21 cellular contexts compared by ENCODE assay signal in genomic region chr16:57413733-57414132, GRCh38. TPM values are rescaled to one million over a fixed set of nuclear protein-coding genes. Genes with fewer than 3 reads are reported as not detected.
DNase-seq lines count a peak whose midpoint lies in the region; ATAC-seq, FAIRE-seq and TF ChIP-seq lines count a peak whose summit lies in the region.
"Had no signal": no experiment of that assay in that cellular context is flagged by ENCODE, and none has a peak within 500 bp of the region (broad histone marks: within the 10 kb centered on the region; RNA-seq: fewer than 3 reads in every experiment).

No MANE protein-coding gene starts in this region.

- POLR2A ChIA-PET in GM12878 (lab: Charles Lee), result interaction anchor here (0.5 to 1.9 kb wide), 8 partner anchors 12 to 109 kb away, joined by 3 to 13 read pairs (median 6); no protein-coding TSS in a partner anchor
- POLR2A ChIA-PET in CD4-positive, alpha-beta T cell (lab: Charles Lee), result interaction anchor here (1.2 kb wide), 1 partner anchor 49 kb away, joined by 3 read pairs; the partner anchor contains the start of gene POLR2C

- no peaks in the 10 kb centered on the region for H3K9me3 ChIP-seq in GM12878 (replicated peaks; ENCODE audit: control insufficient read depth, insufficient read depth, low read length)
- no peaks in the 10 kb centered on the region for H3K9me3 ChIP-seq in CD4-positive, alpha-beta T cell (ENCODE audit: control insufficient read depth, low read length)
- H3K9me3 ChIP-seq: Caco-2, HAP-1 had no signal

- intact Hi-C loops in natural killer cell (cut with micrococcal nuclease) (no loop called here), GM12878 (cut with micrococcal nuclease; ENCODE audit: unreplicated experiment) (loop anchor here (2.0 kb wide), 1 partner anchor 25 kb away; no protein-coding TSS in a partner anchor)
- intact Hi-C loops in CD4-positive, alpha-beta T cell (cut with DNase I, micrococcal nuclease), result loop anchor here in 1 of 2 experiments (10.0 kb wide), 1 partner anchor 329 kb away; no protein-coding TSS in a partner anchor

- no peak overlapping the region for H3K27ac ChIP-seq in GM12878 (ENCODE audit: control insufficient read depth, insufficient read depth)
- H3K27ac ChIP-seq in CD4-positive, alpha-beta T cell (ENCODE audit: low read depth, low read length), result no peak overlapping the region
- H3K27ac ChIP-seq: HL-60, SK-N-MC had no signal

- H3K4me1 ChIP-seq in GM12878 (ENCODE audit: control insufficient read depth, insufficient read depth, low read length), result peaks cover 51% of the 10 kb centered on the region

- ATAC-seq in natural killer cell, result no peak
- ATAC-seq in natural killer cell treated with Interleukin-12 subunit alpha and Interleukin-12 subunit beta and Interleukin-15 and Interleukin-18, amount 100 ng/mL, for 72 hours, result no peak
- peak; percentile 11 for ATAC-seq in HG03066 (IDR thresholded peaks at IDR 0.05; ENCODE audit: low read depth, unreplicated experiment)
- no peak for ATAC-seq in GM12878
- no peak for ATAC-seq in CD4-positive, alpha-beta T cell (ENCODE audit: poor library complexity)
- ATAC-seq in GM21360 (IDR thresholded peaks at IDR 0.05; ENCODE audit: unreplicated experiment), result no peak
- ATAC-seq: K562, Panc1, Right ventricle myocardium inferior had no signal

- H4K20me1 ChIP-seq in GM12878 (ENCODE audit: control insufficient read depth, insufficient read depth), result no peaks in the 10 kb centered on the region

- no peaks in the 10 kb centered on the region for H3K27me3 ChIP-seq in GM12878 (replicated peaks in 1 of 2; ENCODE audit: control insufficient read depth in 2 of 2, insufficient read depth in 2 of 2, low read length in 1 of 2)
- H3K27me3 ChIP-seq in CD4-positive, alpha-beta T cell (ENCODE audit: control insufficient read depth, insufficient read depth, low read length), result no peaks in the 10 kb centered on the region

- H3K9me3 Mint-ChIP-seq in natural killer cell, result no peaks in the 10 kb centered on the region
- H3K9me3 Mint-ChIP-seq in natural killer cell treated with Interleukin-12 subunit alpha and Interleukin-12 subunit beta and Interleukin-15 and Interleukin-18, amount 100 ng/mL, for 72 hours, result no peaks in the 10 kb centered on the region
- H3K9me3 Mint-ChIP-seq in CD4-positive, alpha-beta T cell, result no peaks in the 10 kb centered on the region
- H3K9me3 Mint-ChIP-seq: CD14-positive monocyte had no signal

- peak overlapping the region; percentile 65 for H3K4me2 ChIP-seq in GM12878 (ENCODE audit: control insufficient read depth, insufficient read depth)

- peaks cover 14 to 28% of the 10 kb centered on the region in 2 donors for H3K4me1 Mint-ChIP-seq in natural killer cell
- peaks cover 19 to 20% of the 10 kb centered on the region in 2 donors for H3K4me1 Mint-ChIP-seq in natural killer cell treated with Interleukin-12 subunit alpha and Interleukin-12 subunit beta and Interleukin-15 and Interleukin-18, amount 100 ng/mL, for 72 hours (ENCODE audit: low read depth in 2 of 2)
- H3K4me1 Mint-ChIP-seq in CD4-positive, alpha-beta T cell (ENCODE audit: low read depth), result peaks cover 11% of the 10 kb centered on the region

- H3K27me3 Mint-ChIP-seq in natural killer cell (ENCODE audit: low read depth in 2 of 2), result peaks cover 0 to 7% of the 10 kb centered on the region in 2 donors
- peaks cover 4 to 6% of the 10 kb centered on the region in 2 donors for H3K27me3 Mint-ChIP-seq in natural killer cell treated with Interleukin-12 subunit alpha and Interleukin-12 subunit beta and Interleukin-15 and Interleukin-18, amount 100 ng/mL, for 72 hours
- H3K27me3 Mint-ChIP-seq in CD4-positive, alpha-beta T cell, result no peaks in the 10 kb centered on the region

- DNase-seq in natural killer cell (no peak), GM12878 (ENCODE audit: low read depth, low spot score) (no peak), kidney tubule cell (ENCODE audit: low spot score) (no peak), anterior cingulate cortex (lab: John Stamatoyannopoulos, UW) (no peak)
- no peak for DNase-seq in natural killer cell treated with Interleukin-12 subunit alpha and Interleukin-12 subunit beta and Interleukin-15 and Interleukin-18, amount 100 ng/mL, for 72 hours (ENCODE audit: low spot score)
- DNase-seq in CD4-positive, alpha-beta T cell, result no peak
- DNase-seq: 8988T, Caco-2, NCI-H1092 treated with DMSO at 0.1 percent for 48 hours, NCI-H1694, NCI-H69 had no signal

- no peak overlapping the region for H2AFZ ChIP-seq in GM12878 (ENCODE audit: control insufficient read depth, low read depth, low read length)

- H3K36me3 Mint-ChIP-seq in natural killer cell, result no peaks in the 10 kb centered on the region
- no peaks in the 10 kb centered on the region for H3K36me3 Mint-ChIP-seq in natural killer cell treated with Interleukin-12 subunit alpha and Interleukin-12 subunit beta and Interleukin-15 and Interleukin-18, amount 100 ng/mL, for 72 hours
- H3K36me3 Mint-ChIP-seq in CD4-positive, alpha-beta T cell (ENCODE audit: low read depth), result no peaks in the 10 kb centered on the region
- H3K36me3 Mint-ChIP-seq: CD14-positive monocyte had no signal

- H3K79me2 ChIP-seq in GM12878 (ENCODE audit: control insufficient read depth, insufficient read depth, low read length), result no peaks in the 10 kb centered on the region

- BruUV-seq in GM12878 (replicated peaks; lab: Mats Ljungman, UMichigan), result no TSS peak

- in situ Hi-C loops in GM12878 (cut with MboI), result no loop called here

- no peak overlapping the region for H3K9ac ChIP-seq in GM12878 (ENCODE audit: control insufficient read depth, insufficient read depth, low read length)

- WGBS in GM12878 (ENCODE audit: insufficient coverage, insufficient replicate concordance, low lambda C conversion rate, missing lambda C conversion rate), result 2% methylated on average over 7 of the region's 7 CpGs

- no peak for TF ChIP-seq EP300 in GM12878 (IDR thresholded peaks at IDR 0.05; ENCODE audit: borderline replicate concordance in 1 of 2, control insufficient read depth in 1 of 2, low read depth in 2 of 2, low read length in 2 of 2)

- no peak for FAIRE-seq in GM12878 (lab: Jason Lieb, UNC)
- FAIRE-seq: K562 had no signal

- SMC1A ChIA-PET in GM12878 (lab: Charles Lee; ENCODE audit: uncharacterized antibody, unreplicated experiment), result interaction anchor here (1.0 to 4.5 kb wide), 11 partner anchors 9 to 111 kb away, joined by 3 to 93 read pairs (median 4); partner anchors contain the start of gene CCL17

- peak overlapping the region; percentile 42 to 46 for H3K27ac Mint-ChIP-seq in natural killer cell
- H3K27ac Mint-ChIP-seq in natural killer cell treated with Interleukin-12 subunit alpha and Interleukin-12 subunit beta and Interleukin-15 and Interleukin-18, amount 100 ng/mL, for 72 hours, result no peak overlapping the region
- H3K27ac Mint-ChIP-seq in CD4-positive, alpha-beta T cell, result no peak overlapping the region

- no peaks in the 10 kb centered on the region for H3K36me3 ChIP-seq in GM12878 (ENCODE audit: control insufficient read depth in 2 of 2, insufficient read depth in 2 of 2, low read length in 1 of 2)
- H3K36me3 ChIP-seq: HAP-1 had no signal

- no peak overlapping the region for H3K4me3 ChIP-seq in GM12878
- H3K4me3 ChIP-seq: HAP-1, K562, SK-N-MC had no signal

- no peak for TF ChIP-seq CTCF in natural killer cell (IDR thresholded peaks at IDR 0.05)
- TF ChIP-seq CTCF in GM12878 (IDR thresholded peaks at IDR 0.05 in 2 of 3, conservative IDR thresholded peaks at IDR 0.05 in 1 of 3; ENCODE audit: control insufficient read depth in 2 of 3, extremely low read depth in 1 of 3, insufficient read depth in 1 of 3, low read depth in 3 of 3, low read length in 3 of 3), result no peak
- TF ChIP-seq CTCF in CD4-positive, alpha-beta T cell (IDR thresholded peaks at IDR 0.05), result no peak

- CTCF ChIA-PET in GM12878 (lab: Yijun Ruan, JAX), result interaction anchor here (0.8 to 14.6 kb wide), 10 partner anchors 8 to 112 kb away, joined by 3 to 632 read pairs (median 4); no protein-coding TSS in a partner anchor
- CTCF ChIA-PET in CD4-positive, alpha-beta T cell (lab: Charles Lee), result interaction anchor here (0.6 kb wide), 1 partner anchor 532 kb away, joined by 3 read pairs; no protein-coding TSS in a partner anchor

- TF ChIP-seq POLR2A in GM12878 (IDR thresholded peaks at IDR 0.05; ENCODE audit: low read depth, low read length), result no peak

- TF ChIP-seq RAD21 in GM12878 (IDR thresholded peaks at IDR 0.05; ENCODE audit: insufficient read depth, low read depth, low read length), result no peak

- no peak overlapping the region for H3K4me3 Mint-ChIP-seq in natural killer cell
- H3K4me3 Mint-ChIP-seq in natural killer cell treated with Interleukin-12 subunit alpha and Interleukin-12 subunit beta and Interleukin-15 and Interleukin-18, amount 100 ng/mL, for 72 hours, result no peak overlapping the region
- H3K4me3 Mint-ChIP-seq in CD4-positive, alpha-beta T cell, result no peak overlapping the region
- H3K4me3 Mint-ChIP-seq: CD14-positive monocyte had no signal

- RAD21 ChIA-PET in GM12878 (lab: Charles Lee; ENCODE audit: unreplicated experiment), result interaction anchor here (0.7 to 6.9 kb wide), 18 partner anchors 9 to 188 kb away, joined by 3 to 87 read pairs (median 5); partner anchors contain the start of genes CCL17 and CX3CL1

RNA-seq across cellular contexts. Expression of gene CCL17, which starts 9.2 kb away (rescaled TPM):
- total RNA-seq in natural killer cell, result not detected
- total RNA-seq in natural killer cell treated with Interleukin-12 subunit alpha and Interleukin-12 subunit beta and Interleukin-15 and Interleukin-18, amount 100 ng/mL, for 72 hours, result 1 to 10 TPM in 1 of 2 donors, not detected in 1; 5.6 TPM
- not detected in 2 replicates for total RNA-seq in GM12878 (2013; cell fraction: nucleolus; rRNA removed)
- 66.1 and 72.0 TPM in 2 replicates for total RNA-seq in GM12878 (2014; rRNA removed)
- 54.8 and 54.9 TPM in 2 replicates for total RNA-seq in GM12878 (2014; rRNA removed; fragmentation: Illumina TruSeq; extraction: Trizol)
- 33.1 and 39.5 TPM in 2 replicates for total RNA-seq in GM12878 (2021)
- 5.6 TPM for polyA plus RNA-seq in GM12878 (2011; ENCODE audit: low read depth)
- polyA plus RNA-seq in GM12878 (2011; rRNA removed), result 0.92 and 1.2 TPM in 2 replicates
- polyA plus RNA-seq in GM12878 (2011; cell fraction: cytosol; rRNA removed), result 2.1 and 2.4 TPM in 2 replicates
- polyA plus RNA-seq in GM12878 (2011; cell fraction: nucleus; rRNA removed), result 0.59 and 1.1 TPM in 2 replicates
- 7.4 and 18.5 TPM in 2 replicates for polyA plus RNA-seq in GM12878 (2012)
- polyA plus RNA-seq in GM12878 (2014; fragmentation: Illumina TruSeq; extraction: Trizol), result 26.2 and 55.9 TPM in 2 replicates
- 10 to 100 TPM; 26.4 to 31.2 TPM for polyA plus RNA-seq in GM12878 (2014; fragmentation: Nextera tagmentation; extraction: Ambion mirVana)
- 84.9 and 107 TPM in 2 replicates for polyA plus RNA-seq in GM12878 (2014; rRNA removed)
- polyA plus RNA-seq in GM12878 (2016; fragmentation: Nextera tagmentation; extraction: Ambion mirVana), result 10 to 100 TPM; 28.3 to 35.2 TPM
- not detected in 2 replicates for polyA minus RNA-seq in GM12878 (2011; rRNA and poly(A)+ RNA removed)
- not detected in 2 replicates for polyA minus RNA-seq in GM12878 (2011; cell fraction: cytosol; rRNA and poly(A)+ RNA removed)
- not detected in 2 replicates for polyA minus RNA-seq in GM12878 (2011; cell fraction: nucleus; rRNA and poly(A)+ RNA removed)
- not detected for total RNA-seq in CD4-positive, alpha-beta T cell
- total RNA-seq: Caco-2, K562, M059J, Right ventricle myocardium inferior had no signal
- polyA plus RNA-seq: CD14-positive monocyte, K562 had no signal

RNA-seq across cellular contexts. Expression of gene CIAPIN1, which starts 33.5 kb away (rescaled TPM):
- total RNA-seq in natural killer cell (10 to 100 TPM; 41.1 to 48.8 (median 42.9) TPM), GM12878 (2014; rRNA removed) (54.3 and 55.0 TPM in 2 replicates), GM12878 (2014; rRNA removed; fragmentation: Illumina TruSeq; extraction: Trizol) (43.0 and 46.2 TPM in 2 replicates), GM12878 (2021) (51.4 and 53.3 TPM in 2 replicates)
- total RNA-seq in natural killer cell treated with Interleukin-12 subunit alpha and Interleukin-12 subunit beta and Interleukin-15 and Interleukin-18, amount 100 ng/mL, for 72 hours, result 10 to 100 TPM; 54.0 to 92.0 TPM
- 39.4 and 45.1 TPM in 2 replicates for total RNA-seq in GM12878 (2013; cell fraction: nucleolus; rRNA removed)
- polyA plus RNA-seq in GM12878 (2011; ENCODE audit: low read depth), result 24.8 TPM
- polyA plus RNA-seq in GM12878 (2011; rRNA removed) (42.0 and 50.0 TPM in 2 replicates), GM12878 (2014; fragmentation: Illumina TruSeq; extraction: Trizol) (53.6 and 59.0 TPM in 2 replicates), GM12878 (2014; fragmentation: Nextera tagmentation; extraction: Ambion mirVana) (100 to 1,000 TPM; 118 to 150 TPM), GM12878 (2014; rRNA removed) (44.8 and 52.7 TPM in 2 replicates), GM12878 (2016; fragmentation: Nextera tagmentation; extraction: Ambion mirVana) (10 to 100 TPM; 90.9 to 92.2 TPM)
- polyA plus RNA-seq in GM12878 (2011; cell fraction: cytosol; rRNA removed), result 50.9 and 54.3 TPM in 2 replicates
- 33.6 and 36.6 TPM in 2 replicates for polyA plus RNA-seq in GM12878 (2011; cell fraction: nucleus; rRNA removed)
- polyA plus RNA-seq in GM12878 (2012), result 23.6 and 29.3 TPM in 2 replicates
- polyA minus RNA-seq in GM12878 (2011; rRNA and poly(A)+ RNA removed), result 34.0 and 37.7 TPM in 2 replicates
- polyA minus RNA-seq in GM12878 (2011; cell fraction: cytosol; rRNA and poly(A)+ RNA removed), result 8.7 and 12.7 TPM in 2 replicates
- 12.8 and 15.7 TPM in 2 replicates for polyA minus RNA-seq in GM12878 (2011; cell fraction: nucleus; rRNA and poly(A)+ RNA removed)
- 10 to 100 TPM; 27.8 to 28.0 TPM for total RNA-seq in CD4-positive, alpha-beta T cell

RNA-seq across cellular contexts. Expression of gene COQ9, which starts 33.5 kb away (rescaled TPM):
- 10 to 100 TPM; 16.9 to 30.2 (median 18.3) TPM for total RNA-seq in natural killer cell
- total RNA-seq in natural killer cell treated with Interleukin-12 subunit alpha and Interleukin-12 subunit beta and Interleukin-15 and Interleukin-18, amount 100 ng/mL, for 72 hours, result 10 to 100 TPM; 34.2 to 42.9 TPM
- 53.1 and 55.9 TPM in 2 replicates for total RNA-seq in GM12878 (2013; cell fraction: nucleolus; rRNA removed)
- 50.3 and 51.3 TPM in 2 replicates for total RNA-seq in GM12878 (2014; rRNA removed)
- 40.1 and 43.0 TPM in 2 replicates for total RNA-seq in GM12878 (2014; rRNA removed; fragmentation: Illumina TruSeq; extraction: Trizol)
- total RNA-seq in GM12878 (2021), result 35.2 and 42.7 TPM in 2 replicates
- 26.5 TPM for polyA plus RNA-seq in GM12878 (2011; ENCODE audit: low read depth)
- polyA plus RNA-seq in GM12878 (2011; rRNA removed), result 52.6 and 64.7 TPM in 2 replicates
- polyA plus RNA-seq in GM12878 (2011; cell fraction: cytosol; rRNA removed), result 71.8 TPM in 2 replicates
- polyA plus RNA-seq in GM12878 (2011; cell fraction: nucleus; rRNA removed), result 86.9 and 120 TPM in 2 replicates
- polyA plus RNA-seq in GM12878 (2012), result 26.2 and 31.8 TPM in 2 replicates
- 55.9 and 56.5 TPM in 2 replicates for polyA plus RNA-seq in GM12878 (2014; fragmentation: Illumina TruSeq; extraction: Trizol)
- 10 to 100 TPM; 24.1 to 32.7 TPM for polyA plus RNA-seq in GM12878 (2014; fragmentation: Nextera tagmentation; extraction: Ambion mirVana)
- 48.9 and 57.9 TPM in 2 replicates for polyA plus RNA-seq in GM12878 (2014; rRNA removed)
- 10 to 100 TPM; 69.7 to 79.7 TPM for polyA plus RNA-seq in GM12878 (2016; fragmentation: Nextera tagmentation; extraction: Ambion mirVana)
- 48.5 and 55.0 TPM in 2 replicates for polyA minus RNA-seq in GM12878 (2011; rRNA and poly(A)+ RNA removed)
- polyA minus RNA-seq in GM12878 (2011; cell fraction: cytosol; rRNA and poly(A)+ RNA removed), result 14.0 and 23.3 TPM in 2 replicates
- polyA minus RNA-seq in GM12878 (2011; cell fraction: nucleus; rRNA and poly(A)+ RNA removed), result 22.1 and 29.3 TPM in 2 replicates
- 1 to 10 TPM; 7.0 to 7.6 TPM for total RNA-seq in CD4-positive, alpha-beta T cell

RNA-seq across cellular contexts. Expression of gene CX3CL1, which starts 41.4 kb away (rescaled TPM):
- not detected for total RNA-seq in natural killer cell
- not detected for total RNA-seq in natural killer cell treated with Interleukin-12 subunit alpha and Interleukin-12 subunit beta and Interleukin-15 and Interleukin-18, amount 100 ng/mL, for 72 hours
- 17.2 and 19.8 TPM in 2 replicates for total RNA-seq in GM12878 (2013; cell fraction: nucleolus; rRNA removed)
- total RNA-seq in GM12878 (2014; rRNA removed), result 0.68 and 1.1 TPM in 2 replicates
- total RNA-seq in GM12878 (2014; rRNA removed; fragmentation: Illumina TruSeq; extraction: Trizol), result 0.31 and 0.41 TPM in 2 replicates
- 0.77 and 1.2 TPM in 2 replicates for total RNA-seq in GM12878 (2021)
- polyA plus RNA-seq in GM12878 (2011; ENCODE audit: low read depth), result 0.16 TPM
- 0.59 and 1.2 TPM in 2 replicates for polyA plus RNA-seq in GM12878 (2011; rRNA removed)
- polyA plus RNA-seq in GM12878 (2011; cell fraction: cytosol; rRNA removed), result 1.5 and 1.9 TPM in 2 replicates
- 2.1 and 2.6 TPM in 2 replicates for polyA plus RNA-seq in GM12878 (2011; cell fraction: nucleus; rRNA removed)
- 0.16 and 0.38 TPM in 2 replicates for polyA plus RNA-seq in GM12878 (2012)
- 0.48 and 0.60 TPM in 2 replicates for polyA plus RNA-seq in GM12878 (2014; fragmentation: Illumina TruSeq; extraction: Trizol)
- under 1 TPM; 0.03 to 0.05 TPM for polyA plus RNA-seq in GM12878 (2014; fragmentation: Nextera tagmentation; extraction: Ambion mirVana)
- polyA plus RNA-seq in GM12878 (2014; rRNA removed), result 0.63 and 1.2 TPM in 2 replicates
- under 1 TPM; 0.16 to 0.18 TPM for polyA plus RNA-seq in GM12878 (2016; fragmentation: Nextera tagmentation; extraction: Ambion mirVana)
- 1.4 and 2.1 TPM in 2 replicates for polyA minus RNA-seq in GM12878 (2011; rRNA and poly(A)+ RNA removed)
- polyA minus RNA-seq in GM12878 (2011; cell fraction: cytosol; rRNA and poly(A)+ RNA removed), result 0.40 and 0.94 TPM in 2 replicates
- polyA minus RNA-seq in GM12878 (2011; cell fraction: nucleus; rRNA and poly(A)+ RNA removed), result 0.60 and 0.77 TPM in 2 replicates
- not detected for total RNA-seq in CD4-positive, alpha-beta T cell
- total RNA-seq: Caco-2 had no signal
- polyA plus RNA-seq: CD14-positive monocyte, K562 had no signal

RNA-seq across cellular contexts. Expression of gene POLR2C, which starts 48.7 kb away (rescaled TPM):
- total RNA-seq in natural killer cell (10 to 100 TPM; 55.4 to 71.2 (median 66.7) TPM), GM12878 (2014; rRNA removed) (78.7 and 88.8 TPM in 2 replicates), GM12878 (2014; rRNA removed; fragmentation: Illumina TruSeq; extraction: Trizol) (44.1 and 45.0 TPM in 2 replicates), GM12878 (2021) (45.0 and 46.5 TPM in 2 replicates)
- total RNA-seq in natural killer cell treated with Interleukin-12 subunit alpha and Interleukin-12 subunit beta and Interleukin-15 and Interleukin-18, amount 100 ng/mL, for 72 hours, result 10 to 100 TPM; 63.8 to 85.4 TPM
- 42.8 and 61.6 TPM in 2 replicates for total RNA-seq in GM12878 (2013; cell fraction: nucleolus; rRNA removed)
- polyA plus RNA-seq in GM12878 (2011; ENCODE audit: low read depth), result 34.8 TPM
- polyA plus RNA-seq in GM12878 (2011; rRNA removed) (60.6 and 93.0 TPM in 2 replicates), GM12878 (2014; fragmentation: Illumina TruSeq; extraction: Trizol) (52.2 and 59.5 TPM in 2 replicates), GM12878 (2014; fragmentation: Nextera tagmentation; extraction: Ambion mirVana) (10 to 100 TPM; 26.9 to 40.2 TPM), GM12878 (2014; rRNA removed) (70.0 and 77.6 TPM in 2 replicates), GM12878 (2016; fragmentation: Nextera tagmentation; extraction: Ambion mirVana) (10 to 100 TPM; 56.6 to 59.0 TPM)
- polyA plus RNA-seq in GM12878 (2011; cell fraction: cytosol; rRNA removed), result 102 and 130 TPM in 2 replicates
- 110 and 118 TPM in 2 replicates for polyA plus RNA-seq in GM12878 (2011; cell fraction: nucleus; rRNA removed)
- polyA plus RNA-seq in GM12878 (2012), result 46.6 and 54.1 TPM in 2 replicates
- polyA minus RNA-seq in GM12878 (2011; rRNA and poly(A)+ RNA removed), result 104 and 124 TPM in 2 replicates
- 28.5 and 32.4 TPM in 2 replicates for polyA minus RNA-seq in GM12878 (2011; cell fraction: cytosol; rRNA and poly(A)+ RNA removed)
- 46.9 and 65.8 TPM in 2 replicates for polyA minus RNA-seq in GM12878 (2011; cell fraction: nucleus; rRNA and poly(A)+ RNA removed)
- 100 to 1,000 TPM; 124 to 125 TPM for total RNA-seq in CD4-positive, alpha-beta T cell

Comparison
In these comparisons a context has a peak if more than half of its experiments do, and no peak if none do; other contexts are left out.
1. H3K27ac Mint-ChIP-seq: peak in natural killer cell (2 of 2); none in natural killer cell treated with Interleukin-12 subunit alpha and Interleukin-12 subunit beta and Interleukin-15 and Interleukin-18, amount 100 ng/mL, for 72 hours (0 of 2) and CD4-positive, alpha-beta T cell (single experiment).